Comparison of ENCODE assay signal across 5 cellular contexts in the genomic region with DNA sequence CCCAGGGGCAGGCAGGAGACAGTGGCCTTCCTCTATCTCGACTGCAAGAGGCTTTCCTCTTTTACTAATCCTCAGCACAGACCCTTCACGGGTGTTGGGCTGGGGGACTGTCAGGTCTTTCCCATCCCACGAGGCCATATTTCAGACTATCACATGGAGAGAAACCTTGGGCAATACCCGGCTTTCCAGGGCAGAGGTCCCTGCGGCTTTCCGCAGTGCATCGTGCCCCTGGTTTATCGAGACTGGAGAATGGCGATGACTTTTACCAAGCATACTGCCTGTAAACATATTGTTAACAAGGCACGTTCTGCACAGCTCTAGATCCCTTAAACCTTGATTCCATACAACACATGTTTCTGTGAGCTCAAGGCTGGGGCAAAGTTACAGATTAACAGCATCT. TPM values are rescaled to one million over a fixed set of nuclear protein-coding genes. Genes with fewer than 3 reads are reported as not detected.
DNase-seq lines count a peak whose midpoint lies in the region; ATAC-seq and TF ChIP-seq lines count a peak whose summit lies in the region.
"Not testable (repeated sequence)": the region's sequence is repeated elsewhere in the genome, so short reads cannot be mapped to it uniquely, and the experiment has no call there.
"Had no signal": no experiment of that assay in that cellular context is flagged by ENCODE, and none has a peak within 500 bp of the region (broad histone marks: within the 10 kb centered on the region; RNA-seq: fewer than 3 reads in every experiment).

No MANE protein-coding gene starts in this region.

- peak overlapping the region; percentile 93 for H3K4me3 Mint-ChIP-seq in Calu3 (ENCODE audit: low read depth, unreplicated experiment)
- peak overlapping the region; percentile 96 for H3K4me3 Mint-ChIP-seq in activated CD8-positive, alpha-beta T cell treated with anti-CD3 and anti-CD28 coated beads for 36 hours
- peak overlapping the region; percentile 88 for H3K4me3 Mint-ChIP-seq in MCF 10A (ENCODE audit: unreplicated experiment)
- H3K4me3 Mint-ChIP-seq in neural crest cell, result peak overlapping the region; percentile 96

- not testable (repeated sequence) for DNase-seq in Calu3; activated CD8-positive, alpha-beta T cell treated with anti-CD3 and anti-CD28 coated beads for 36 hours; MCF 10A (ENCODE audit: unreplicated experiment); neural crest cell (ENCODE audit: low read depth, low spot score)

- not testable (repeated sequence) for TF ChIP-seq CTCF in Calu3 (IDR thresholded peaks at IDR 0.05; ENCODE audit: unreplicated experiment); activated CD8-positive, alpha-beta T cell treated with anti-CD3 and anti-CD28 coated beads for 36 hours (IDR thresholded peaks at IDR 0.05); MCF 10A (IDR thresholded peaks at IDR 0.05; ENCODE audit: unreplicated experiment); neural crest cell (conservative IDR thresholded peaks at IDR 0.05)

- not testable (repeated sequence) for H3K9me3 Mint-ChIP-seq in Calu3 (ENCODE audit: low read depth, unreplicated experiment); activated CD8-positive, alpha-beta T cell treated with anti-CD3 and anti-CD28 coated beads for 36 hours; MCF 10A (ENCODE audit: unreplicated experiment); neural crest cell

- intact Hi-C loops in Calu3 (cut with micrococcal nuclease; ENCODE audit: unreplicated experiment); activated CD8-positive, alpha-beta T cell treated with anti-CD3 and anti-CD28 coated beads for 36 hours (cut with micrococcal nuclease); MCF 10A (cut with micrococcal nuclease): not testable (repeated sequence)

- CTCF ChIA-PET in Calu3 (lab: Charles Lee); activated CD8-positive, alpha-beta T cell treated with anti-CD3 and anti-CD28 coated beads for 36 hours (lab: Charles Lee); MCF 10A (lab: Yijun Ruan, JAX): not testable (repeated sequence)

- BruUV-seq in Calu3 (replicated peaks; lab: Mats Ljungman, UMichigan), result TSS peak; percentile 63
- TSS peak; percentile 43 for BruUV-seq in MCF 10A (replicated peaks; lab: Mats Ljungman, UMichigan)

- H3K27ac Mint-ChIP-seq in Calu3 (ENCODE audit: unreplicated experiment); activated CD8-positive, alpha-beta T cell treated with anti-CD3 and anti-CD28 coated beads for 36 hours; MCF 10A (ENCODE audit: low read depth, unreplicated experiment); neural crest cell (ENCODE audit: unreplicated experiment): not testable (repeated sequence)

- peaks cover 27% of the 10 kb centered on the region for H3K4me1 Mint-ChIP-seq in Calu3 (ENCODE audit: low read depth, unreplicated experiment)
- H3K4me1 Mint-ChIP-seq in activated CD8-positive, alpha-beta T cell treated with anti-CD3 and anti-CD28 coated beads for 36 hours (ENCODE audit: low read depth), result peaks cover 12% of the 10 kb centered on the region
- not testable (repeated sequence) for H3K4me1 Mint-ChIP-seq in MCF 10A (ENCODE audit: insufficient read depth, unreplicated experiment)
- peaks cover 23% of the 10 kb centered on the region for H3K4me1 Mint-ChIP-seq in neural crest cell

- H3K36me3 Mint-ChIP-seq in Calu3 (ENCODE audit: insufficient read depth, unreplicated experiment), result peaks cover 39% of the 10 kb centered on the region
- H3K36me3 Mint-ChIP-seq in activated CD8-positive, alpha-beta T cell treated with anti-CD3 and anti-CD28 coated beads for 36 hours (ENCODE audit: low read depth), result peaks cover 20% of the 10 kb centered on the region
- H3K36me3 Mint-ChIP-seq in MCF 10A (ENCODE audit: insufficient read depth, unreplicated experiment), result peaks cover 10% of the 10 kb centered on the region
- H3K36me3 Mint-ChIP-seq in neural crest cell (ENCODE audit: low read depth), result not testable (repeated sequence)

- not testable (repeated sequence) for H3K27me3 Mint-ChIP-seq in Calu3 (ENCODE audit: unreplicated experiment); activated CD8-positive, alpha-beta T cell treated with anti-CD3 and anti-CD28 coated beads for 36 hours; MCF 10A (ENCODE audit: insufficient read depth, unreplicated experiment); neural crest cell (ENCODE audit: low read depth)

- not testable (repeated sequence) for ATAC-seq in activated CD8-positive, alpha-beta T cell treated with anti-CD3 and anti-CD28 coated beads for 36 hours

- POLR2A ChIA-PET in activated CD8-positive, alpha-beta T cell treated with anti-CD3 and anti-CD28 coated beads for 36 hours (lab: Charles Lee), result not testable (repeated sequence)
- POLR2A ChIA-PET in MCF 10A (lab: Yijun Ruan, JAX), result interaction anchor here (0.7 to 1.9 kb wide), 2 partner anchors 28 to 33 kb away, joined by 3 to 4 read pairs; a partner anchor contains a TSS

RNA-seq across cellular contexts. Expression of a gene that starts 2.1 kb away (rescaled TPM):
- total RNA-seq in Calu3 (2022), result 39.1 and 39.8 TPM in 2 replicates
- total RNA-seq in activated CD8-positive, alpha-beta T cell treated with anti-CD3 and anti-CD28 coated beads for 36 hours, result 10 to 100 TPM; 37.4 to 39.1 TPM
- 27.9 and 39.2 TPM in 2 replicates for total RNA-seq in MCF 10A (2022)
- 46.7 and 48.4 TPM in 2 replicates for total RNA-seq in neural crest cell

RNA-seq across cellular contexts. Expression of a gene that starts 7.0 kb away (rescaled TPM):
- 2.0 and 2.3 TPM in 2 replicates for total RNA-seq in Calu3 (2022)
- 10 to 100 TPM; 17.8 to 18.4 TPM for total RNA-seq in activated CD8-positive, alpha-beta T cell treated with anti-CD3 and anti-CD28 coated beads for 36 hours
- total RNA-seq in MCF 10A (2022), result 1.7 and 5.3 TPM in 2 replicates
- total RNA-seq in neural crest cell, result 96.4 and 101 TPM in 2 replicates

RNA-seq across cellular contexts. Expression of a gene that starts 33.3 kb away (rescaled TPM):
- total RNA-seq in Calu3 (2022) (18.6 and 18.8 TPM in 2 replicates), MCF 10A (2022) (14.9 and 19.6 TPM in 2 replicates), neural crest cell (14.6 and 15.2 TPM in 2 replicates)
- total RNA-seq in activated CD8-positive, alpha-beta T cell treated with anti-CD3 and anti-CD28 coated beads for 36 hours, result 10 to 100 TPM; 16.2 to 16.3 TPM

RNA-seq across cellular contexts. Expression of a gene that starts 36.3 kb away (rescaled TPM):
- not detected in 2 replicates for total RNA-seq in Calu3 (2022)
- not detected for total RNA-seq in activated CD8-positive, alpha-beta T cell treated with anti-CD3 and anti-CD28 coated beads for 36 hours
- 12.3 and 24.4 TPM in 2 replicates for total RNA-seq in MCF 10A (2022)
- not detected in 2 replicates for total RNA-seq in neural crest cell
- total RNA-seq: activated CD8-positive, alpha-beta memory T cell treated with anti-CD3 and anti-CD28 coated beads for 36 hours had no signal

RNA-seq across cellular contexts. Expression of a gene that starts 47.6 kb away (rescaled TPM):
- total RNA-seq in Calu3 (2022) (74.0 and 85.1 TPM in 2 replicates), MCF 10A (2022) (60.1 and 65.4 TPM in 2 replicates), neural crest cell (41.0 and 42.1 TPM in 2 replicates)
- total RNA-seq in activated CD8-positive, alpha-beta T cell treated with anti-CD3 and anti-CD28 coated beads for 36 hours, result 10 to 100 TPM; 41.7 to 44.2 TPM
